In genomic region chr5:51381801-51382507, GRCh38 we compare ENCODE assay signal across 2 cellular contexts.
A peak's percentile ranks its signal among the peaks of the same experiment; 100 is the strongest.
TF ChIP-seq lines count a peak whose summit lies in the region.

No MANE protein-coding gene starts in this region.

TF ChIP-seq in SK-N-SH, 30 proteins besides CTCF, POLR2A, EP300 and RAD21 (continued from another document):
- TF ChIP-seq, protein P1, sequence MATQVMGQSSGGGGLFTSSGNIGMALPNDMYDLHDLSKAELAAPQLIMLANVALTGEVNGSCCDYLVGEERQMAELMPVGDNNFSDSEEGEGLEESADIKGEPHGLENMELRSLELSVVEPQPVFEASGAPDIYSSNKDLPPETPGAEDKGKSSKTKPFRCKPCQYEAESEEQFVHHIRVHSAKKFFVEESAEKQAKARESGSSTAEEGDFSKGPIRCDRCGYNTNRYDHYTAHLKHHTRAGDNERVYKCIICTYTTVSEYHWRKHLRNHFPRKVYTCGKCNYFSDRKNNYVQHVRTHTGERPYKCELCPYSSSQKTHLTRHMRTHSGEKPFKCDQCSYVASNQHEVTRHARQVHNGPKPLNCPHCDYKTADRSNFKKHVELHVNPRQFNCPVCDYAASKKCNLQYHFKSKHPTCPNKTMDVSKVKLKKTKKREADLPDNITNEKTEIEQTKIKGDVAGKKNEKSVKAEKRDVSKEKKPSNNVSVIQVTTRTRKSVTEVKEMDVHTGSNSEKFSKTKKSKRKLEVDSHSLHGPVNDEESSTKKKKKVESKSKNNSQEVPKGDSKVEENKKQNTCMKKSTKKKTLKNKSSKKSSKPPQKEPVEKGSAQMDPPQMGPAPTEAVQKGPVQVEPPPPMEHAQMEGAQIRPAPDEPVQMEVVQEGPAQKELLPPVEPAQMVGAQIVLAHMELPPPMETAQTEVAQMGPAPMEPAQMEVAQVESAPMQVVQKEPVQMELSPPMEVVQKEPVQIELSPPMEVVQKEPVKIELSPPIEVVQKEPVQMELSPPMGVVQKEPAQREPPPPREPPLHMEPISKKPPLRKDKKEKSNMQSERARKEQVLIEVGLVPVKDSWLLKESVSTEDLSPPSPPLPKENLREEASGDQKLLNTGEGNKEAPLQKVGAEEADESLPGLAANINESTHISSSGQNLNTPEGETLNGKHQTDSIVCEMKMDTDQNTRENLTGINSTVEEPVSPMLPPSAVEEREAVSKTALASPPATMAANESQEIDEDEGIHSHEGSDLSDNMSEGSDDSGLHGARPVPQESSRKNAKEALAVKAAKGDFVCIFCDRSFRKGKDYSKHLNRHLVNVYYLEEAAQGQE (IDR thresholded peaks at IDR 0.05; ENCODE audit: low read depth, low read length), result no peak
- TF ChIP-seq RXRA (IDR thresholded peaks at IDR 0.05; ENCODE audit: borderline replicate concordance, low read depth) (no peak), JUND (IDR thresholded peaks at IDR 0.05) (no peak), MEF2A (IDR thresholded peaks at IDR 0.05; ENCODE audit: borderline replicate concordance, low read depth) (no peak), TCF12 (IDR thresholded peaks at IDR 0.05) (0 out of 2 replicates have a peak, but pooled peaks have one; percentile 5)
- TF ChIP-seq, protein P2, sequence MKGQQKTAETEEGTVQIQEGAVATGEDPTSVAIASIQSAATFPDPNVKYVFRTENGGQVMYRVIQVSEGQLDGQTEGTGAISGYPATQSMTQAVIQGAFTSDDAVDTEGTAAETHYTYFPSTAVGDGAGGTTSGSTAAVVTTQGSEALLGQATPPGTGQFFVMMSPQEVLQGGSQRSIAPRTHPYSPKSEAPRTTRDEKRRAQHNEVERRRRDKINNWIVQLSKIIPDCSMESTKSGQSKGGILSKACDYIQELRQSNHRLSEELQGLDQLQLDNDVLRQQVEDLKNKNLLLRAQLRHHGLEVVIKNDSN (IDR thresholded peaks at IDR 0.05; ENCODE audit: borderline replicate concordance, low read depth), result no peak
- TF ChIP-seq, protein P3, sequence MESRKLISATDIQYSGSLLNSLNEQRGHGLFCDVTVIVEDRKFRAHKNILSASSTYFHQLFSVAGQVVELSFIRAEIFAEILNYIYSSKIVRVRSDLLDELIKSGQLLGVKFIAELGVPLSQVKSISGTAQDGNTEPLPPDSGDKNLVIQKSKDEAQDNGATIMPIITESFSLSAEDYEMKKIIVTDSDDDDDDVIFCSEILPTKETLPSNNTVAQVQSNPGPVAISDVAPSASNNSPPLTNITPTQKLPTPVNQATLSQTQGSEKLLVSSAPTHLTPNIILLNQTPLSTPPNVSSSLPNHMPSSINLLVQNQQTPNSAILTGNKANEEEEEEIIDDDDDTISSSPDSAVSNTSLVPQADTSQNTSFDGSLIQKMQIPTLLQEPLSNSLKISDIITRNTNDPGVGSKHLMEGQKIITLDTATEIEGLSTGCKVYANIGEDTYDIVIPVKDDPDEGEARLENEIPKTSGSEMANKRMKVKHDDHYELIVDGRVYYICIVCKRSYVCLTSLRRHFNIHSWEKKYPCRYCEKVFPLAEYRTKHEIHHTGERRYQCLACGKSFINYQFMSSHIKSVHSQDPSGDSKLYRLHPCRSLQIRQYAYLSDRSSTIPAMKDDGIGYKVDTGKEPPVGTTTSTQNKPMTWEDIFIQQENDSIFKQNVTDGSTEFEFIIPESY (IDR thresholded peaks at IDR 0.05; ENCODE audit: borderline replicate concordance, low read depth), result no peak

TF ChIP-seq in SK-N-SH treated with all-trans-retinoic acid at 6 μM for 48 hours, 23 proteins besides CTCF, POLR2A, EP300 and RAD21 (continued from another document):
- TF ChIP-seq TSHZ2 (CRISPR knock-in tag; IDR thresholded peaks at IDR 0.05) (no peak), BACH2 (CRISPR knock-in tag; IDR thresholded peaks at IDR 0.05; ENCODE audit: borderline replicate concordance) (no peak), ZC3H10 (CRISPR knock-in tag; IDR thresholded peaks at IDR 0.05) (no peak), ESRRG (CRISPR knock-in tag; IDR thresholded peaks at IDR 0.05) (no peak), ZNF70 (CRISPR knock-in tag; IDR thresholded peaks at IDR 0.05) (no peak)
